In genomic region chr19:55678121-55678671, GRCh38 we compare ENCODE assay signal across 9 cellular contexts. TPM values are rescaled to one million over a fixed set of nuclear protein-coding genes. Genes with fewer than 3 reads are reported as not detected.
A peak's percentile ranks its signal among the peaks of the same experiment; 100 is the strongest.
DNase-seq lines count a peak whose midpoint lies in the region; ATAC-seq and TF ChIP-seq lines count a peak whose summit lies in the region.
"Had no signal": no experiment of that assay in that cellular context is flagged by ENCODE, and none has a peak within 500 bp of the region (broad histone marks: within the 10 kb centered on the region; RNA-seq: fewer than 3 reads in every experiment).

No MANE protein-coding gene starts in this region.

- 93% methylated on average over 17 of the region's 21 CpGs for WGBS in mammary epithelial cell (ENCODE audit: low coverage, missing lambda C conversion rate)

- no peak overlapping the region for H3K27ac Mint-ChIP-seq in MCF 10A (ENCODE audit: low read depth, unreplicated experiment)
- H3K27ac Mint-ChIP-seq in naive thymus-derived CD8-positive, alpha-beta T cell = peak overlapping the region in 7 of 10 donors; percentile 22 to 84 (median 64)
- no peak overlapping the region for H3K27ac Mint-ChIP-seq in activated CD4-positive, alpha-beta T cell treated with anti-CD3 and anti-CD28 coated beads, Interleukin-2, amount 10 ng/mL, durations not matched to agents 7 days and 5 days

- POLR2A ChIA-PET in MCF 10A (lab: Yijun Ruan, JAX) = interaction anchor here (0.6 kb wide), 1 partner anchor 279 kb away, joined by 6 read pairs; no protein-coding TSS in a partner anchor
- POLR2A ChIA-PET in naive thymus-derived CD8-positive, alpha-beta T cell (lab: Charles Lee) = no interaction called here
- POLR2A ChIA-PET in activated CD4-positive, alpha-beta T cell treated with anti-CD3 and anti-CD28 coated beads, Interleukin-2, amount 10 ng/mL, durations not matched to agents 7 days and 5 days (lab: Charles Lee) = no interaction called here

- peak overlapping the region; percentile 30 for H3K4me3 Mint-ChIP-seq in MCF 10A (ENCODE audit: unreplicated experiment)
- H3K4me3 Mint-ChIP-seq in naive thymus-derived CD8-positive, alpha-beta T cell = peak overlapping the region in 6 of 10 donors; percentile 54 to 98 (median 96)
- H3K4me3 Mint-ChIP-seq in activated CD4-positive, alpha-beta T cell treated with anti-CD3 and anti-CD28 coated beads, Interleukin-2, amount 10 ng/mL, durations not matched to agents 7 days and 5 days = no peak overlapping the region

- no peaks in the 10 kb centered on the region for H3K27me3 Mint-ChIP-seq in MCF 10A (ENCODE audit: insufficient read depth, unreplicated experiment)
- no peaks in the 10 kb centered on the region for H3K27me3 Mint-ChIP-seq in naive thymus-derived CD8-positive, alpha-beta T cell
- H3K27me3 Mint-ChIP-seq in activated CD4-positive, alpha-beta T cell treated with anti-CD3 and anti-CD28 coated beads, Interleukin-2, amount 10 ng/mL, durations not matched to agents 7 days and 5 days = no peaks in the 10 kb centered on the region

- H3K36me3 ChIP-seq in mammary epithelial cell (ENCODE audit: insufficient read depth, low read length) = peaks cover 7% of the 10 kb centered on the region

- ATAC-seq in HG03045 (IDR thresholded peaks at IDR 0.05; ENCODE audit: unreplicated experiment) = peak; percentile 62
- no peak for ATAC-seq in naive thymus-derived CD8-positive, alpha-beta T cell

- peaks cover 31% of the 10 kb centered on the region for H3K4me1 ChIP-seq in mammary epithelial cell (ENCODE audit: insufficient read depth, low read length)

- no peak for TF ChIP-seq CTCF in MCF 10A (IDR thresholded peaks at IDR 0.05; ENCODE audit: unreplicated experiment)
- TF ChIP-seq CTCF in mammary epithelial cell (conservative IDR thresholded peaks at IDR 0.05 in 1 of 2, IDR thresholded peaks at IDR 0.05 in 1 of 2; ENCODE audit: extremely low read depth in 1 of 2, insufficient read depth in 1 of 2, low read depth in 1 of 2, low read length in 2 of 2) = no peak
- TF ChIP-seq CTCF in VCaP (conservative IDR thresholded peaks at IDR 0.05) = no peak

- H3K27me3 ChIP-seq in mammary epithelial cell (ENCODE audit: insufficient read depth, low read length) = no peaks in the 10 kb centered on the region

- H3K4me3 ChIP-seq in mammary epithelial cell (replicated peaks in 1 of 3; ENCODE audit: insufficient read depth in 1 of 3, low read depth in 2 of 3, low read length in 3 of 3) = no peak overlapping the region

- BruUV-seq in MCF 10A (replicated peaks; lab: Mats Ljungman, UMichigan) (no TSS peak), mammary epithelial cell (replicated peaks; lab: Mats Ljungman, UMichigan) (no TSS peak)

- no peak overlapping the region for H3K4me2 ChIP-seq in mammary epithelial cell (ENCODE audit: insufficient read depth, low read depth, low read length)

- H3K27ac ChIP-seq in mammary epithelial cell (ENCODE audit: insufficient read depth, low read depth, low read length) (no peak overlapping the region), VCaP (peak overlapping the region; percentile 95)

- no peaks in the 10 kb centered on the region for H3K9me3 Mint-ChIP-seq in MCF 10A (ENCODE audit: unreplicated experiment)
- H3K9me3 Mint-ChIP-seq in naive thymus-derived CD8-positive, alpha-beta T cell = no peaks in the 10 kb centered on the region
- no peaks in the 10 kb centered on the region for H3K9me3 Mint-ChIP-seq in activated CD4-positive, alpha-beta T cell treated with anti-CD3 and anti-CD28 coated beads, Interleukin-2, amount 10 ng/mL, durations not matched to agents 7 days and 5 days
- H3K9me3 Mint-ChIP-seq: CD8-positive, alpha-beta memory T cell had no signal

- intact Hi-C loops in MCF 10A (cut with micrococcal nuclease) (no loop called here), mammary epithelial cell (cut with micrococcal nuclease) (no loop called here)

- H3K79me2 ChIP-seq in mammary epithelial cell (ENCODE audit: insufficient read depth, low read length) = peaks cover 89% of the 10 kb centered on the region

- in situ Hi-C loops in mammary epithelial cell (cut with MboI; ENCODE audit: low sequenced_read_pairs in 2 of 2) = no loop called here

- no peaks in the 10 kb centered on the region for H4K20me1 ChIP-seq in mammary epithelial cell (ENCODE audit: insufficient read depth, low read length)

- H3K9ac ChIP-seq in mammary epithelial cell (ENCODE audit: insufficient read depth, low read length) = no peak overlapping the region

- dilution Hi-C loops in mammary epithelial cell (cut with HindIII; ENCODE audit: low sequenced_read_pairs) = no loop called here

- peaks cover 35% of the 10 kb centered on the region for H3K36me3 Mint-ChIP-seq in MCF 10A (ENCODE audit: insufficient read depth, unreplicated experiment)
- H3K36me3 Mint-ChIP-seq in naive thymus-derived CD8-positive, alpha-beta T cell = peaks cover 2 to 52% (median 4%) of the 10 kb centered on the region in 3 donors
- peaks cover 29% of the 10 kb centered on the region for H3K36me3 Mint-ChIP-seq in activated CD4-positive, alpha-beta T cell treated with anti-CD3 and anti-CD28 coated beads, Interleukin-2, amount 10 ng/mL, durations not matched to agents 7 days and 5 days (ENCODE audit: low read depth)

- H3K4me1 Mint-ChIP-seq in MCF 10A (ENCODE audit: insufficient read depth, unreplicated experiment) = peaks cover 24% of the 10 kb centered on the region
- H3K4me1 Mint-ChIP-seq in naive thymus-derived CD8-positive, alpha-beta T cell = peaks cover 34 to 68% (median 65%) of the 10 kb centered on the region in 4 donors
- H3K4me1 Mint-ChIP-seq in activated CD4-positive, alpha-beta T cell treated with anti-CD3 and anti-CD28 coated beads, Interleukin-2, amount 10 ng/mL, durations not matched to agents 7 days and 5 days = peaks cover 49% of the 10 kb centered on the region

- no peak for DNase-seq in MCF 10A (ENCODE audit: unreplicated experiment)
- DNase-seq in mammary epithelial cell = no peak
- peak in 1 of 10 donors; percentile 48 for DNase-seq in naive thymus-derived CD8-positive, alpha-beta T cell
- no peak for DNase-seq in activated CD4-positive, alpha-beta T cell treated with anti-CD3 and anti-CD28 coated beads, Interleukin-2, amount 10 ng/mL, durations not matched to agents 7 days and 5 days
- DNase-seq in activated CD8-positive, alpha-beta memory T cell treated with anti-CD3 and anti-CD28 coated beads, Interleukin-2, amount 50 U/mL, for 4 hours = no peak
- no peak for DNase-seq in NCI-H446 treated with DMSO at 0.1 percent for 48 hours (lab: John Stamatoyannopoulos, UW)

- CTCF ChIA-PET in MCF 10A (lab: Yijun Ruan, JAX) (interaction anchor here (0.6 to 1.1 kb wide), 2 partner anchors 12 to 1120 kb away, joined by 3 to 4 read pairs; no protein-coding TSS in a partner anchor), mammary epithelial cell (lab: Charles Lee; ENCODE audit: low non-redundant PET) (no interaction called here)
- CTCF ChIA-PET in activated CD4-positive, alpha-beta T cell treated with anti-CD3 and anti-CD28 coated beads, Interleukin-2, amount 10 ng/mL, durations not matched to agents 7 days and 5 days (lab: Charles Lee) = no interaction called here

- H3K9me3 ChIP-seq in mammary epithelial cell (replicated peaks; ENCODE audit: insufficient read depth, low read length) = no peaks in the 10 kb centered on the region

- no peak overlapping the region for H2AFZ ChIP-seq in mammary epithelial cell (ENCODE audit: low read depth, low read length)

RNA-seq across cellular contexts. Expression of gene EPN1, which starts 3.2 kb away (rescaled TPM):
- total RNA-seq in MCF 10A (2022) = 102 and 123 TPM in 2 replicates
- 100 to 1,000 TPM in 1 of 2 donors, 10 to 100 TPM in 1; 47.0 to 135 TPM for total RNA-seq in mammary epithelial cell
- 83.2 TPM for polyA plus RNA-seq in mammary epithelial cell
- 19.4 TPM for polyA minus RNA-seq in mammary epithelial cell
- total RNA-seq in naive thymus-derived CD8-positive, alpha-beta T cell = 10 to 100 TPM; 49.5 to 52.2 TPM
- 10 to 100 TPM in 1 of 3 donors, 1 to 10 TPM in 2; 5.5 to 15.8 (median 7.5) TPM for polyA plus RNA-seq in naive thymus-derived CD8-positive, alpha-beta T cell
- 10 to 100 TPM; 50.8 to 64.2 TPM for total RNA-seq in activated CD4-positive, alpha-beta T cell treated with anti-CD3 and anti-CD28 coated beads, Interleukin-2, amount 10 ng/mL, durations not matched to agents 7 days and 5 days

RNA-seq across cellular contexts. Expression of gene U2AF2, which starts 23.4 kb away (rescaled TPM):
- total RNA-seq in MCF 10A (2022) = 220 and 280 TPM in 2 replicates
- total RNA-seq in mammary epithelial cell = 100 to 1,000 TPM in 1 of 2 donors, 10 to 100 TPM in 1; 71.3 to 219 TPM
- polyA plus RNA-seq in mammary epithelial cell = 92.2 TPM
- 122 TPM for polyA minus RNA-seq in mammary epithelial cell
- 100 to 1,000 TPM; 284 to 289 TPM for total RNA-seq in naive thymus-derived CD8-positive, alpha-beta T cell
- 10 to 100 TPM in 1 of 3 donors, 1 to 10 TPM in 2; 6.6 to 10.6 (median 8.1) TPM for polyA plus RNA-seq in naive thymus-derived CD8-positive, alpha-beta T cell
- 100 to 1,000 TPM; 239 to 281 TPM for total RNA-seq in activated CD4-positive, alpha-beta T cell treated with anti-CD3 and anti-CD28 coated beads, Interleukin-2, amount 10 ng/mL, durations not matched to agents 7 days and 5 days

RNA-seq across cellular contexts. Expression of gene CCDC106, which starts 30.2 kb away (rescaled TPM):
- total RNA-seq in MCF 10A (2022) (2.3 and 2.5 TPM in 2 replicates), mammary epithelial cell (1 to 10 TPM; 5.5 to 7.0 TPM)
- 2.0 TPM for polyA plus RNA-seq in mammary epithelial cell
- 0.31 TPM for polyA minus RNA-seq in mammary epithelial cell
- 1 to 10 TPM; 5.3 to 8.3 TPM for total RNA-seq in naive thymus-derived CD8-positive, alpha-beta T cell
- polyA plus RNA-seq in naive thymus-derived CD8-positive, alpha-beta T cell = 1 to 10 TPM; 2.6 to 4.4 (median 4.3) TPM
- 1 to 10 TPM; 8.3 to 8.8 TPM for total RNA-seq in activated CD4-positive, alpha-beta T cell treated with anti-CD3 and anti-CD28 coated beads, Interleukin-2, amount 10 ng/mL, durations not matched to agents 7 days and 5 days

RNA-seq across cellular contexts. Expression of gene ZNF581, which starts 34.7 kb away (rescaled TPM):
- total RNA-seq in MCF 10A (2022) = 22.3 and 25.7 TPM in 2 replicates
- 10 to 100 TPM; 19.8 to 30.4 TPM for total RNA-seq in mammary epithelial cell
- polyA plus RNA-seq in mammary epithelial cell = 18.4 TPM
- polyA minus RNA-seq in mammary epithelial cell = 13.3 TPM
- total RNA-seq in naive thymus-derived CD8-positive, alpha-beta T cell = 10 to 100 TPM; 33.8 to 36.3 TPM
- 10 to 100 TPM; 21.2 to 35.9 (median 34.9) TPM for polyA plus RNA-seq in naive thymus-derived CD8-positive, alpha-beta T cell
- 10 to 100 TPM; 24.1 to 25.5 TPM for total RNA-seq in activated CD4-positive, alpha-beta T cell treated with anti-CD3 and anti-CD28 coated beads, Interleukin-2, amount 10 ng/mL, durations not matched to agents 7 days and 5 days

RNA-seq across cellular contexts. Expression of gene ZNF580, which starts 37.4 kb away (rescaled TPM):
- total RNA-seq in MCF 10A (2022) (38.9 and 44.9 TPM in 2 replicates), mammary epithelial cell (10 to 100 TPM in 1 of 2 donors, 1 to 10 TPM in 1; 7.5 to 30.1 TPM)
- 6.7 TPM for polyA plus RNA-seq in mammary epithelial cell
- polyA minus RNA-seq in mammary epithelial cell = 42.1 TPM
- 100 to 1,000 TPM; 110 to 111 TPM for total RNA-seq in naive thymus-derived CD8-positive, alpha-beta T cell
- polyA plus RNA-seq in naive thymus-derived CD8-positive, alpha-beta T cell = 10 to 100 TPM; 15.3 to 21.7 (median 20.3) TPM
- total RNA-seq in activated CD4-positive, alpha-beta T cell treated with anti-CD3 and anti-CD28 coated beads, Interleukin-2, amount 10 ng/mL, durations not matched to agents 7 days and 5 days = 10 to 100 TPM; 44.6 to 45.9 TPM

Comparison
In these comparisons a context has a peak if more than half of its experiments do, and no peak if none do; other contexts are left out.
1. H3K27ac Mint-ChIP-seq: peak in naive thymus-derived CD8-positive, alpha-beta T cell (7 of 10); none in MCF 10A (single experiment) and activated CD4-positive, alpha-beta T cell treated with anti-CD3 and anti-CD28 coated beads, Interleukin-2, amount 10 ng/mL, durations not matched to agents 7 days and 5 days (single experiment).